Comparison of ENCODE assay signal across 29 cellular contexts in the genomic region with DNA sequence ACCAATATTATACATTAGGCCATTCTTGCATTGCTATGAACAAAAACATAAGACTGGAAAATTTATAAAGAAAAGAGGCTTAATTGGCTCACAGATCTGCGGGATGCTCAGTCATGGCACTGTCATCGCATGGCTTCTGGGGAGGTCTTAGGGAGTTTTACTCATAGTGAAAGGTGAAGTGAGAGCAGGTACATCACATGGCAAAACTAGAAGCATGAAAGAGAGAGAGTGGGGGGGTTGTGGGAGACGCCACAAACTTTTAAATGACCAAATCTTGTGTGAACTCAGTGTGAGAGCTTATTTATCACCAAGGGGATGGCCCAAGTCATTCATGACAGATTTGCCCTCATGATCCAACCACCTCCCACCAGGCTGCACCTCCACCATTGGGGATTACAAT.
"Had no signal": no experiment of that assay in that cellular context is flagged by ENCODE, and none has a peak within 500 bp of the region (broad histone marks: within the 10 kb centered on the region; RNA-seq: fewer than 3 reads in every experiment).

No MANE protein-coding gene starts in this region.

- FAIRE-seq: endothelial cell of umbilical vein, kidney had no signal

- H3K27ac ChIP-seq: coronary artery, esophagus muscularis mucosa, foreskin keratinocyte, gastroesophageal sphincter, heart left ventricle, hepatocyte, left lung, neutrophil, parathyroid adenoma, prostate gland, right atrium auricular region, sigmoid colon, stomach, thyroid gland had no signal

- H3K9me3 Mint-ChIP-seq: mesothelial cell of epicardium, neural crest cell, type B pancreatic cell had no signal

- H3K4me3 ChIP-seq: coronary artery, esophagus muscularis mucosa, gastroesophageal sphincter, heart left ventricle, hepatocyte, left lung, mucosa of descending colon, prostate gland, right atrium auricular region, sigmoid colon, stomach, thyroid gland had no signal

- H3K4me1 ChIP-seq: esophagus muscularis mucosa, foreskin keratinocyte, gastroesophageal sphincter, heart left ventricle, left lung, parathyroid adenoma, prostate gland, right atrium auricular region, sigmoid colon, stomach, thyroid gland had no signal

- H3K9me3 ChIP-seq: esophagus muscularis mucosa, gastroesophageal sphincter, heart left ventricle, left lung, mucosa of descending colon, neutrophil, prostate gland, right atrium auricular region, sigmoid colon, stomach, thyroid gland had no signal

- H3K4me2 ChIP-seq: hepatocyte had no signal

- H3K36me3 Mint-ChIP-seq: mesothelial cell of epicardium; naive B cell; natural killer cell treated with Interleukin-12 subunit alpha and Interleukin-12 subunit beta and Interleukin-15 and Interleukin-18, amount 100 ng/mL, for 72 hours; stimulated activated effector memory CD8-positive, alpha-beta T cell treated with anti-CD3 and anti-CD28 coated beads, Interleukin-12 subunit alpha, Interleukin-12 subunit beta, amount 100 ng/mL, for 72 hours; type B pancreatic cell had no signal

- H2AFZ ChIP-seq: hepatocyte, parathyroid adenoma had no signal

- H3K27me3 Mint-ChIP-seq: naive B cell; natural killer cell treated with Interleukin-12 subunit alpha and Interleukin-12 subunit beta and Interleukin-15 and Interleukin-18, amount 100 ng/mL, for 72 hours; type B pancreatic cell had no signal

- DNase-seq: dermis blood vessel endothelial cell; effector memory CD4-positive, alpha-beta T cell; foreskin keratinocyte; heart left ventricle; kidney; left lung; mesenchymal stem cell; mucosa of descending colon; naive B cell; sigmoid colon; stimulated activated CD4-positive, alpha-beta T cell treated with anti-CD3 and anti-CD28 coated beads, Interleukin-2, amount 100 ng/mL, for 24 hours; stimulated activated CD4-positive, alpha-beta T cell treated with anti-CD3 and anti-CD28 coated beads, Interleukin-4, amount 100 ng/mL, for 24 hours; stimulated activated naive CD4-positive, alpha-beta T cell treated with Interleukin-2 at 50 U/mL for 16 hours; stomach; thyroid gland had no signal

- H3K9ac ChIP-seq: parathyroid adenoma had no signal

- ATAC-seq: foreskin keratinocyte; gastroesophageal sphincter; heart left ventricle; left lung; mucosa of descending colon; natural killer cell treated with Interleukin-12 subunit alpha and Interleukin-12 subunit beta and Interleukin-15 and Interleukin-18, amount 100 ng/mL, for 72 hours; stimulated activated effector memory CD8-positive, alpha-beta T cell treated with anti-CD3 and anti-CD28 coated beads, Interleukin-12 subunit alpha, Interleukin-12 subunit beta, amount 100 ng/mL, for 72 hours had no signal

- H3K79me2 ChIP-seq: hepatocyte, parathyroid adenoma had no signal

- H3K27me3 ChIP-seq: esophagus muscularis mucosa, foreskin keratinocyte, gastroesophageal sphincter, heart left ventricle, hepatocyte, left lung, neutrophil, right atrium auricular region, sigmoid colon, stomach, thyroid gland had no signal

- H3K4me3 Mint-ChIP-seq: mesothelial cell of epicardium; naive B cell; natural killer cell treated with Interleukin-12 subunit alpha and Interleukin-12 subunit beta and Interleukin-15 and Interleukin-18, amount 100 ng/mL, for 72 hours; neural crest cell; stimulated activated effector memory CD8-positive, alpha-beta T cell treated with anti-CD3 and anti-CD28 coated beads, Interleukin-12 subunit alpha, Interleukin-12 subunit beta, amount 100 ng/mL, for 72 hours; type B pancreatic cell had no signal

- H3K36me3 ChIP-seq: esophagus muscularis mucosa, gastroesophageal sphincter, heart left ventricle, left lung, neutrophil, prostate gland, right atrium auricular region, sigmoid colon, stomach, thyroid gland had no signal

- H3K4me1 Mint-ChIP-seq: naive B cell; neural crest cell; stimulated activated effector memory CD8-positive, alpha-beta T cell treated with anti-CD3 and anti-CD28 coated beads, Interleukin-12 subunit alpha, Interleukin-12 subunit beta, amount 100 ng/mL, for 72 hours had no signal
